1 cellular context compared by ENCODE assay signal in the genomic region with DNA sequence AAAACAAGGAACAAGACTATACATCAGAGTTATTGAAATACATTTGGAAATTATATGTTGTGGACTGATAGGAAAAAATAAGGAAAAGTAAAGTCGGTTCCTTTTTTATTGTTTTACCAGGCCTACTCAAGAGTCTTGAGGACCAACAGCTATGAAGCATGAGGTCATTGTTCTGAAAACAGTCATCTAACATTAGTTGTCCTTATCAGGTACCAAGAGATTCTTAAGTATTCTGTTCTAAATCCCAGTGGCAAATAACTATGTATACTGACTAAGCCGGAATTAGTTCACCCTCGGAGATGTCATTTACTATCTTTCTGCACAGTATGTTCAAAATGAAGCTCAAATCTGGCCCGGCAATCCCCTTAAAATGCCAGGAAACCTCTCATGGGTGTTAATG.
TF ChIP-seq lines count a peak whose summit lies in the region.

No MANE protein-coding gene starts in this region.

TF ChIP-seq in WTC11, 78 proteins besides CTCF, POLR2A, EP300 and RAD21 (continued from another document):
- TF ChIP-seq, protein P1, sequence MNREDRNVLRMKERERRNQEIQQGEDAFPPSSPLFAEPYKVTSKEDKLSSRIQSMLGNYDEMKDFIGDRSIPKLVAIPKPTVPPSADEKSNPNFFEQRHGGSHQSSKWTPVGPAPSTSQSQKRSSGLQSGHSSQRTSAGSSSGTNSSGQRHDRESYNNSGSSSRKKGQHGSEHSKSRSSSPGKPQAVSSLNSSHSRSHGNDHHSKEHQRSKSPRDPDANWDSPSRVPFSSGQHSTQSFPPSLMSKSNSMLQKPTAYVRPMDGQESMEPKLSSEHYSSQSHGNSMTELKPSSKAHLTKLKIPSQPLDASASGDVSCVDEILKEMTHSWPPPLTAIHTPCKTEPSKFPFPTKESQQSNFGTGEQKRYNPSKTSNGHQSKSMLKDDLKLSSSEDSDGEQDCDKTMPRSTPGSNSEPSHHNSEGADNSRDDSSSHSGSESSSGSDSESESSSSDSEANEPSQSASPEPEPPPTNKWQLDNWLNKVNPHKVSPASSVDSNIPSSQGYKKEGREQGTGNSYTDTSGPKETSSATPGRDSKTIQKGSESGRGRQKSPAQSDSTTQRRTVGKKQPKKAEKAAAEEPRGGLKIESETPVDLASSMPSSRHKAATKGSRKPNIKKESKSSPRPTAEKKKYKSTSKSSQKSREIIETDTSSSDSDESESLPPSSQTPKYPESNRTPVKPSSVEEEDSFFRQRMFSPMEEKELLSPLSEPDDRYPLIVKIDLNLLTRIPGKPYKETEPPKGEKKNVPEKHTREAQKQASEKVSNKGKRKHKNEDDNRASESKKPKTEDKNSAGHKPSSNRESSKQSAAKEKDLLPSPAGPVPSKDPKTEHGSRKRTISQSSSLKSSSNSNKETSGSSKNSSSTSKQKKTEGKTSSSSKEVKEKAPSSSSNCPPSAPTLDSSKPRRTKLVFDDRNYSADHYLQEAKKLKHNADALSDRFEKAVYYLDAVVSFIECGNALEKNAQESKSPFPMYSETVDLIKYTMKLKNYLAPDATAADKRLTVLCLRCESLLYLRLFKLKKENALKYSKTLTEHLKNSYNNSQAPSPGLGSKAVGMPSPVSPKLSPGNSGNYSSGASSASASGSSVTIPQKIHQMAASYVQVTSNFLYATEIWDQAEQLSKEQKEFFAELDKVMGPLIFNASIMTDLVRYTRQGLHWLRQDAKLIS (CRISPR knock-in tag; IDR thresholded peaks at IDR 0.05; ENCODE audit: borderline replicate concordance), result no peak
- TF ChIP-seq RELA (CRISPR knock-in tag; IDR thresholded peaks at IDR 0.05; ENCODE audit: borderline replicate concordance), result no peak
- no peak for TF ChIP-seq ZNF138 (CRISPR knock-in tag; conservative IDR thresholded peaks at IDR 0.05)
